In genomic region chr3:119637679-119638525, GRCh38 we compare ENCODE assay signal across 1 cellular context.
TF ChIP-seq lines count a peak whose summit lies in the region.

No MANE protein-coding gene starts in this region.

TF ChIP-seq in K562, 482 proteins besides CTCF, POLR2A, EP300 and RAD21 (continued from another document):
- peak; percentile 77; the same call in 1 of the 2 replicates for TF ChIP-seq ATF3 (IDR thresholded peaks at IDR 0.05)
- TF ChIP-seq ATF3 (CRISPR knock-in tag; conservative IDR thresholded peaks at IDR 0.05) = no peak
- no peak for TF ChIP-seq POLR2H (tag; IDR thresholded peaks at IDR 0.05; ENCODE audit: low read depth)
- peak; percentile 20; the same call in 1 of the 2 replicates for TF ChIP-seq MAFF (IDR thresholded peaks at IDR 0.05; ENCODE audit: low read length)
- TF ChIP-seq MEF2D (tag; conservative IDR thresholded peaks at IDR 0.05; ENCODE audit: low read depth) = peak; percentile 89; the same call in 1 of the 2 replicates
- TF ChIP-seq SAFB (IDR thresholded peaks at IDR 0.05; ENCODE audit: borderline replicate concordance, low read depth, low read length) = no peak
- peak; percentile 22; the same call in 1 of the 2 replicates for TF ChIP-seq CTBP1 (IDR thresholded peaks at IDR 0.05; ENCODE audit: borderline replicate concordance)
- TF ChIP-seq POLR2AphosphoS2 (IDR thresholded peaks at IDR 0.05; ENCODE audit: low read length) = no peak
- TF ChIP-seq MYC (IDR thresholded peaks at IDR 0.05; ENCODE audit: low read depth, low read length) = no peak
- TF ChIP-seq MYC (CRISPR knock-in tag; IDR thresholded peaks at IDR 0.05; ENCODE audit: borderline replicate concordance, low read depth) = 0 out of 2 replicates have a peak, but pooled peaks have one; percentile 17
- TF ChIP-seq TGIF2 (CRISPR knock-in tag; IDR thresholded peaks at IDR 0.05) = no peak
- no peak for TF ChIP-seq ESRRB (CRISPR knock-in tag; IDR thresholded peaks at IDR 0.05; ENCODE audit: borderline replicate concordance)
- 0 out of 2 replicates have a peak, but pooled peaks have one; percentile 39 for TF ChIP-seq ZNF76 (CRISPR knock-in tag; IDR thresholded peaks at IDR 0.05; ENCODE audit: borderline replicate concordance)
- peak; percentile 59 for TF ChIP-seq JUN (IDR thresholded peaks at IDR 0.05; ENCODE audit: borderline replicate concordance, low read depth, low read length)
- no peak for TF ChIP-seq JUN (CRISPR knock-in tag; IDR thresholded peaks at IDR 0.05; ENCODE audit: borderline replicate concordance)
- peak; percentile 27 for TF ChIP-seq TAL1 (IDR thresholded peaks at IDR 0.05)
- TF ChIP-seq MAFK (IDR thresholded peaks at IDR 0.05; ENCODE audit: low read length) = peak; percentile 20; the same call in 1 of the 2 replicates
- TF ChIP-seq SMARCB1 (IDR thresholded peaks at IDR 0.05; ENCODE audit: insufficient read length, low read depth) = no peak
- TF ChIP-seq CBFA2T2 (conservative IDR thresholded peaks at IDR 0.05) = no peak
- 0 out of 2 replicates have a peak, but pooled peaks have one; percentile 14 for TF ChIP-seq SMAD4 (CRISPR knock-in tag; conservative IDR thresholded peaks at IDR 0.05)
- TF ChIP-seq ZBTB17 (CRISPR knock-in tag; IDR thresholded peaks at IDR 0.05) = no peak
- TF ChIP-seq PATZ1 (CRISPR knock-in tag; IDR thresholded peaks at IDR 0.05; ENCODE audit: borderline replicate concordance) = no peak
- no peak for TF ChIP-seq ZNF311 (CRISPR knock-in tag; IDR thresholded peaks at IDR 0.05)
- TF ChIP-seq YY1 (IDR thresholded peaks at IDR 0.05; ENCODE audit: borderline replicate concordance in 1 of 3, control insufficient read depth in 1 of 3, extremely low read depth in 1 of 3, insufficient read depth in 3 of 3, insufficient read length in 1 of 3, insufficient replicate concordance in 2 of 3, low read depth in 1 of 3, low read length in 2 of 3) = no peak
- peak; percentile 36; the same call in 1 of the 2 replicates for TF ChIP-seq HDAC8 (tag; IDR thresholded peaks at IDR 0.05)
- 0 out of 2 replicates have a peak, but pooled peaks have one; percentile 7 for TF ChIP-seq CXXC5 (CRISPR knock-in tag; IDR thresholded peaks at IDR 0.05)
- TF ChIP-seq ZNF511 (CRISPR knock-in tag; IDR thresholded peaks at IDR 0.05) = no peak
- no peak for TF ChIP-seq SP1 (CRISPR knock-in tag; IDR thresholded peaks at IDR 0.05)
- TF ChIP-seq ZNF316 (IDR thresholded peaks at IDR 0.05) = no peak
- TF ChIP-seq ZNF589 (CRISPR knock-in tag; IDR thresholded peaks at IDR 0.05; ENCODE audit: low read depth) = peak; percentile 57; the same call in 1 of the 2 replicates
- TF ChIP-seq ZNF121 (CRISPR knock-in tag; conservative IDR thresholded peaks at IDR 0.05) = no peak
- TF ChIP-seq NR2C1 (IDR thresholded peaks at IDR 0.05) = no peak
- TF ChIP-seq NR2C1 (tag; IDR thresholded peaks at IDR 0.05) = no peak; the same call in 1 of the 2 replicates
- peak; percentile 82 for TF ChIP-seq PKNOX1 (IDR thresholded peaks at IDR 0.05)
- no peak for TF ChIP-seq ZNF778 (CRISPR knock-in tag; IDR thresholded peaks at IDR 0.05)
- TF ChIP-seq ZKSCAN8 (CRISPR knock-in tag; IDR thresholded peaks at IDR 0.05) = no peak
